Comparison of ENCODE assay signal across 8 cellular contexts in genomic region chr17:56679148-56679766, GRCh38.
DNase-seq lines count a peak whose midpoint lies in the region; ATAC-seq and TF ChIP-seq lines count a peak whose summit lies in the region.

No MANE protein-coding gene starts in this region.

- no peak overlapping the region for H2BK120ac ChIP-seq in H9 (ENCODE audit: low read depth, low read length, poor library complexity, severe bottlenecking)

- H2BK12ac ChIP-seq in H9 (ENCODE audit: insufficient read length, low read depth, low read length) = no peak overlapping the region

- peak; percentile 60 for ATAC-seq in CD4-positive, alpha-beta T cell (ENCODE audit: poor library complexity)
- ATAC-seq in RWPE2 (ENCODE audit: low read depth) = no peak
- no peak for ATAC-seq in HG02884 (IDR thresholded peaks at IDR 0.05; ENCODE audit: unreplicated experiment)
- ATAC-seq in GM18858 (IDR thresholded peaks at IDR 0.05; ENCODE audit: unreplicated experiment) = no peak

- no peak overlapping the region for H3K56ac ChIP-seq in H9 (ENCODE audit: insufficient read length, low read depth, low read length)

- no peaks in the 10 kb centered on the region for H3K9me2 ChIP-seq in neural cell (ENCODE audit: insufficient read depth, low read length)

- WGBS in H9 (ENCODE audit: extremely low coverage, insufficient read length, low lambda C conversion rate) = no CpG with 5 or more reads among the region's 11 CpGs

- no peak overlapping the region for H3K14ac ChIP-seq in H9 (ENCODE audit: insufficient read depth, low read length)

- H3K4me1 ChIP-seq in H9 (ENCODE audit: insufficient read depth, low read length) (no peaks in the 10 kb centered on the region; the same call in 1 of the 2 replicates), RWPE2 (ENCODE audit: insufficient read depth, poor library complexity, severe bottlenecking) (peaks cover 35% of the 10 kb centered on the region), fibroblast of lung (ENCODE audit: control insufficient read depth, extremely low read depth, insufficient read depth, low read length) (peaks cover 10% of the 10 kb centered on the region)

- intact Hi-C loops in CD4-positive, alpha-beta T cell (cut with DNase I, micrococcal nuclease) = loop anchor here (1.0 to 10.0 kb wide), 2 partner anchors 87 to 174 kb away; no protein-coding TSS in a partner anchor

- H4K91ac ChIP-seq in H9 (ENCODE audit: insufficient read length, low read depth, low read length) = no peak overlapping the region

- no peaks in the 10 kb centered on the region for H3K36me3 Mint-ChIP-seq in CD4-positive, alpha-beta T cell (ENCODE audit: low read depth)
- H3K36me3 Mint-ChIP-seq in H9 (ENCODE audit: insufficient read depth in 1 of 3, low read depth in 3 of 3) = no peaks in the 10 kb centered on the region
- H3K36me3 Mint-ChIP-seq in T-helper 2 cell treated with Interferon-gamma antibody and Interleukin-4, amounts not matched to agents 5 μg/mL and 100 μg/mL, for 36 hours (ENCODE audit: low read depth) = no peaks in the 10 kb centered on the region

- peaks cover 55% of the 10 kb centered on the region for H3K27me3 ChIP-seq in CD4-positive, alpha-beta T cell (ENCODE audit: control insufficient read depth, insufficient read depth, low read length)
- H3K27me3 ChIP-seq in H9 (ENCODE audit: insufficient read depth, low read length) (peaks cover 10% of the 10 kb centered on the region; the same call in 1 of the 2 replicates), RWPE2 (ENCODE audit: insufficient read depth, poor library complexity, severe bottlenecking) (no peaks in the 10 kb centered on the region), fibroblast of lung (ENCODE audit: control insufficient read depth, insufficient read depth, low read length) (peaks cover 5% of the 10 kb centered on the region), neural cell (ENCODE audit: insufficient read depth, low read depth, low read length) (peaks cover 33% of the 10 kb centered on the region)

- H3K36me3 ChIP-seq in RWPE2 (ENCODE audit: low read depth) (no peaks in the 10 kb centered on the region), fibroblast of lung (ENCODE audit: control insufficient read depth, insufficient read depth, low read length) (no peaks in the 10 kb centered on the region), neural cell (ENCODE audit: insufficient read depth, low read length) (no peaks in the 10 kb centered on the region)

- H3K4me3 Mint-ChIP-seq in CD4-positive, alpha-beta T cell = peak overlapping the region; percentile 86
- H3K4me3 Mint-ChIP-seq in H9 = peak overlapping the region; percentile 64 to 80
- no peak overlapping the region for H3K4me3 Mint-ChIP-seq in T-helper 2 cell treated with Interferon-gamma antibody and Interleukin-4, amounts not matched to agents 5 μg/mL and 100 μg/mL, for 36 hours

- no peaks in the 10 kb centered on the region for H3F3A ChIP-seq in neural cell (ENCODE audit: insufficient read depth, low read length, poor library complexity, severe bottlenecking)

- H3K9me3 ChIP-seq in CD4-positive, alpha-beta T cell (ENCODE audit: control insufficient read depth, low read length) = no peaks in the 10 kb centered on the region
- H3K9me3 ChIP-seq in H9 (ENCODE audit: control insufficient read depth, low read depth, low read length) (no peaks in the 10 kb centered on the region), RWPE2 (ENCODE audit: severe bottlenecking) (no peaks in the 10 kb centered on the region), fibroblast of lung (ENCODE audit: control insufficient read depth, insufficient read depth, low read depth, low read length) (no peaks in the 10 kb centered on the region), neural cell (ENCODE audit: low read length) (no peaks in the 10 kb centered on the region)

- no peaks in the 10 kb centered on the region for H3K9me3 Mint-ChIP-seq in CD4-positive, alpha-beta T cell
- H3K9me3 Mint-ChIP-seq in H9 = no peaks in the 10 kb centered on the region; a peak in 1 of 5 replicates
- no peaks in the 10 kb centered on the region for H3K9me3 Mint-ChIP-seq in T-helper 2 cell treated with Interferon-gamma antibody and Interleukin-4, amounts not matched to agents 5 μg/mL and 100 μg/mL, for 36 hours

- H3K4me1 Mint-ChIP-seq in CD4-positive, alpha-beta T cell (ENCODE audit: low read depth) = peaks cover 6% of the 10 kb centered on the region
- peaks cover 5 to 6% of the 10 kb centered on the region in 2 experiments; a peak in 2 of 4 replicates for H3K4me1 Mint-ChIP-seq in H9
- H3K4me1 Mint-ChIP-seq in T-helper 2 cell treated with Interferon-gamma antibody and Interleukin-4, amounts not matched to agents 5 μg/mL and 100 μg/mL, for 36 hours (ENCODE audit: low read depth) = peaks cover 24% of the 10 kb centered on the region

- H3K4me3 ChIP-seq in RWPE2 (ENCODE audit: severe bottlenecking) (no peak overlapping the region), fibroblast of lung (replicated peaks in 1 of 4; ENCODE audit: control extremely low read depth in 1 of 4, insufficient read depth in 1 of 4, low read depth in 3 of 4, low read length in 4 of 4) (peak overlapping the region; percentile 21 to 63 (median 38)), neural cell (ENCODE audit: low read length) (peak overlapping the region; percentile 60)

- no peak overlapping the region for H4K8ac ChIP-seq in H9 (replicated peaks; ENCODE audit: insufficient read length, low read depth, low read length)

- no peak overlapping the region for H2BK5ac ChIP-seq in H9 (ENCODE audit: insufficient read length, low read length)

- H3K9ac ChIP-seq in H9 (ENCODE audit: extremely low read depth, insufficient read length, low read length) = no peak overlapping the region
- H3K9ac ChIP-seq in fibroblast of lung (ENCODE audit: insufficient read depth, low read length) = no peak overlapping the region
- H3K9ac ChIP-seq in neural cell (ENCODE audit: low read length) = no peak overlapping the region

- H3T11ph ChIP-seq in H9 (ENCODE audit: low read length) = no peak overlapping the region

- H2AFZ ChIP-seq in H9 (ENCODE audit: low read length) (peak overlapping the region; percentile 43), fibroblast of lung (ENCODE audit: low read length) (peak overlapping the region; percentile 77), neural cell (ENCODE audit: low read depth, low read length) (no peak overlapping the region)

- H3K23me2 ChIP-seq in H9 (ENCODE audit: insufficient read length, low read depth, low read length, poor library complexity, severe bottlenecking) = peaks cover 5% of the 10 kb centered on the region

- H2AK5ac ChIP-seq in H9 (ENCODE audit: insufficient read length, low read length) = no peak overlapping the region

- POLR2A ChIA-PET in CD4-positive, alpha-beta T cell (lab: Charles Lee) = interaction anchor here (2.2 to 2.3 kb wide), 2 partner anchors 86 to 101 kb away, joined by 8 to 13 read pairs; partner anchors contain the start of gene NOG

- H3K4me2 ChIP-seq in H9 (ENCODE audit: insufficient read depth, insufficient read length, low read length) = peak overlapping the region; percentile 92
- peak overlapping the region; percentile 92 for H3K4me2 ChIP-seq in fibroblast of lung (ENCODE audit: extremely low read depth, insufficient read depth, low read length)
- H3K4me2 ChIP-seq in neural cell (ENCODE audit: low read length) = no peak overlapping the region

- peak; percentile 68 for TF ChIP-seq CTCF in CD4-positive, alpha-beta T cell (IDR thresholded peaks at IDR 0.05)
- peak; percentile 76 for TF ChIP-seq CTCF in H9 (conservative IDR thresholded peaks at IDR 0.05)
- peak; percentile 76 for TF ChIP-seq CTCF in RWPE2 (IDR thresholded peaks at IDR 0.05; ENCODE audit: poor library complexity, severe bottlenecking)
- peak; percentile 57 to 65 for TF ChIP-seq CTCF in fibroblast of lung (conservative IDR thresholded peaks at IDR 0.05 in 1 of 2, IDR thresholded peaks at IDR 0.05 in 1 of 2; ENCODE audit: low read depth in 1 of 2, low read length in 2 of 2)
- peak; percentile 71 for TF ChIP-seq CTCF in neural cell (IDR thresholded peaks at IDR 0.05; ENCODE audit: poor library complexity, severe bottlenecking)

- H3K18ac ChIP-seq in H9 (ENCODE audit: insufficient read length, low read depth, low read length) = no peak overlapping the region

- no peak overlapping the region for H2BK20ac ChIP-seq in H9 (ENCODE audit: low read depth, low read length, poor library complexity, severe bottlenecking)

- no peaks in the 10 kb centered on the region for H3K79me2 ChIP-seq in H9 (ENCODE audit: insufficient read depth, low read length)
- no peaks in the 10 kb centered on the region for H3K79me2 ChIP-seq in fibroblast of lung (ENCODE audit: control insufficient read depth, insufficient read depth, low read length)
- H3K79me2 ChIP-seq in neural cell (replicated peaks; ENCODE audit: insufficient read depth, low read length) = no peaks in the 10 kb centered on the region

- H3K4ac ChIP-seq in H9 (ENCODE audit: low read depth, low read length) = no peak overlapping the region

- no peak overlapping the region for H2BK15ac ChIP-seq in H9 (ENCODE audit: low read depth, low read length)

- peaks cover 68% of the 10 kb centered on the region for H3K27me3 Mint-ChIP-seq in CD4-positive, alpha-beta T cell
- no peaks in the 10 kb centered on the region; the same call in none of the 2 replicates for H3K27me3 Mint-ChIP-seq in H9 (ENCODE audit: low read depth)
- H3K27me3 Mint-ChIP-seq in T-helper 2 cell treated with Interferon-gamma antibody and Interleukin-4, amounts not matched to agents 5 μg/mL and 100 μg/mL, for 36 hours (ENCODE audit: low read depth) = peaks cover 33% of the 10 kb centered on the region

- no peak overlapping the region for H4K5ac ChIP-seq in H9 (ENCODE audit: insufficient read length, low read depth, low read length)

- no peaks in the 10 kb centered on the region for H4K20me1 ChIP-seq in H9 (ENCODE audit: control insufficient read depth, insufficient read depth, insufficient read length)
- no peaks in the 10 kb centered on the region for H4K20me1 ChIP-seq in fibroblast of lung (ENCODE audit: control insufficient read depth, extremely low read depth, insufficient read depth, low read length)
- no peaks in the 10 kb centered on the region for H4K20me1 ChIP-seq in neural cell (ENCODE audit: insufficient read depth)

- no peak for DNase-seq in CD4-positive, alpha-beta T cell
- no peak for DNase-seq in H9
- DNase-seq in RWPE2 (ENCODE audit: low spot score) = no peak
- DNase-seq in fibroblast of lung (ENCODE audit: low read depth in 2 of 2) = peak; percentile 42 to 58
- no peak for DNase-seq in T-helper 2 cell treated with Interferon-gamma antibody and Interleukin-4, amounts not matched to agents 5 μg/mL and 100 μg/mL, for 36 hours (ENCODE audit: low spot score)

- CTCF ChIA-PET in CD4-positive, alpha-beta T cell (lab: Charles Lee) = no interaction called here

- peak; percentile 66 for TF ChIP-seq RAD21 in neural cell (conservative IDR thresholded peaks at IDR 0.05)

- TF ChIP-seq EP300 in neural cell (conservative IDR thresholded peaks at IDR 0.05; ENCODE audit: poor library complexity, severe bottlenecking) = no peak

- no peak overlapping the region for H3K27ac Mint-ChIP-seq in CD4-positive, alpha-beta T cell
- peak overlapping the region in 1 of 3 experiments; percentile 32; a peak in 1 of 7 replicates for H3K27ac Mint-ChIP-seq in H9
- no peak overlapping the region for H3K27ac Mint-ChIP-seq in T-helper 2 cell treated with Interferon-gamma antibody and Interleukin-4, amounts not matched to agents 5 μg/mL and 100 μg/mL, for 36 hours

- H3K27ac ChIP-seq in CD4-positive, alpha-beta T cell (ENCODE audit: low read depth, low read length) = no peak overlapping the region
- H3K27ac ChIP-seq in H9 (ENCODE audit: insufficient read length, low read depth, low read length) (no peak overlapping the region), RWPE2 (ENCODE audit: poor library complexity, severe bottlenecking) (peak overlapping the region; percentile 95), fibroblast of lung (ENCODE audit: insufficient read depth, low read length) (no peak overlapping the region), neural cell (ENCODE audit: low read length) (no peak overlapping the region)

- H3K23ac ChIP-seq in H9 (ENCODE audit: insufficient read length, low read depth, low read length) = no peak overlapping the region

- no peaks in the 10 kb centered on the region for H3K79me1 ChIP-seq in H9 (ENCODE audit: insufficient read depth, low read depth, low read length, poor library complexity, severe bottlenecking)

Comparison
In these comparisons a context has a peak if more than half of its experiments do, and no peak if none do; other contexts are left out.
1. DNase-seq: peak in fibroblast of lung (2 of 2); none in CD4-positive, alpha-beta T cell (0 of 10), H9 (single experiment), RWPE2 (single experiment) and T-helper 2 cell treated with Interferon-gamma antibody and Interleukin-4, amounts not matched to agents 5 μg/mL and 100 μg/mL, for 36 hours (single experiment).
2. Peak in every context shown above with its lines, with median percentiles within 50 percentile points of each other: CTCF ChIP-seq.